In genomic region chr13:28476919-28477708, GRCh38 we compare ENCODE assay signal across 14 cellular contexts. TPM values are rescaled to one million over a fixed set of nuclear protein-coding genes. Genes with fewer than 3 reads are reported as not detected.
"Had no signal": no experiment of that assay in that cellular context is flagged by ENCODE, and none has a peak within 500 bp of the region (broad histone marks: within the 10 kb centered on the region; RNA-seq: fewer than 3 reads in every experiment).

No MANE protein-coding gene starts in this region.

- H3K4me1 Mint-ChIP-seq: activated T-helper 17 cell treated with anti-CD3 and anti-CD28 coated beads, Interleukin-2, amount 50 U/mL, for 72 hours; naive B cell; stimulated activated effector memory CD8-positive, alpha-beta T cell treated with anti-CD3 and anti-CD28 coated beads, Interleukin-12 subunit alpha, Interleukin-12 subunit beta, amount 100 ng/mL, for 72 hours had no signal

- H3K9me3 ChIP-seq: ascending aorta, sigmoid colon, thoracic aorta, vagina had no signal

- H3K27ac ChIP-seq: ascending aorta, parathyroid adenoma, sigmoid colon, thoracic aorta, vagina had no signal

- H3K36me3 ChIP-seq: ascending aorta, sigmoid colon, thoracic aorta, vagina had no signal

- H3K36me3 Mint-ChIP-seq: naive B cell; stimulated activated effector memory CD8-positive, alpha-beta T cell treated with anti-CD3 and anti-CD28 coated beads, Interleukin-12 subunit alpha, Interleukin-12 subunit beta, amount 100 ng/mL, for 72 hours had no signal

- H3K9me3 Mint-ChIP-seq: activated naive CD8-positive, alpha-beta T cell treated with anti-CD3 and anti-CD28 coated beads, Interleukin-2, amount 50 U/mL, for 24 hours; activated T-helper 17 cell treated with anti-CD3 and anti-CD28 coated beads, Interleukin-2, amount 50 U/mL, for 72 hours; naive B cell; stimulated activated effector memory CD8-positive, alpha-beta T cell treated with anti-CD3 and anti-CD28 coated beads, Interleukin-12 subunit alpha, Interleukin-12 subunit beta, amount 100 ng/mL, for 72 hours had no signal

- H3K4me1 ChIP-seq: parathyroid adenoma, vagina had no signal

- H3K4me3 ChIP-seq: ascending aorta, lung, sigmoid colon, thoracic aorta, vagina had no signal

- H3K9ac ChIP-seq: parathyroid adenoma had no signal

- H3K79me2 ChIP-seq: parathyroid adenoma had no signal

- H3K27ac Mint-ChIP-seq: activated naive CD8-positive, alpha-beta T cell treated with anti-CD3 and anti-CD28 coated beads, Interleukin-2, amount 50 U/mL, for 24 hours; activated T-helper 17 cell treated with anti-CD3 and anti-CD28 coated beads, Interleukin-2, amount 50 U/mL, for 72 hours; naive B cell; stimulated activated effector memory CD8-positive, alpha-beta T cell treated with anti-CD3 and anti-CD28 coated beads, Interleukin-12 subunit alpha, Interleukin-12 subunit beta, amount 100 ng/mL, for 72 hours had no signal

- H3K4me3 Mint-ChIP-seq: activated naive CD8-positive, alpha-beta T cell treated with anti-CD3 and anti-CD28 coated beads, Interleukin-2, amount 50 U/mL, for 24 hours; activated T-helper 17 cell treated with anti-CD3 and anti-CD28 coated beads, Interleukin-2, amount 50 U/mL, for 72 hours; naive B cell; stimulated activated effector memory CD8-positive, alpha-beta T cell treated with anti-CD3 and anti-CD28 coated beads, Interleukin-12 subunit alpha, Interleukin-12 subunit beta, amount 100 ng/mL, for 72 hours had no signal

- DNase-seq: activated naive CD4-positive, alpha-beta T cell treated with Interleukin-2 at 50 U/mL for 16 hours; activated naive CD8-positive, alpha-beta T cell treated with anti-CD3 and anti-CD28 coated beads, Interleukin-2, amount 50 U/mL, for 24 hours; left cardiac atrium; naive B cell; sigmoid colon; stimulated activated CD4-positive, alpha-beta T cell treated with anti-CD3 and anti-CD28 coated beads, Interleukin-12 subunit alpha, Interleukin-12 subunit beta, amount 100 ng/mL, for 4 hours had no signal

- ATAC-seq: activated naive CD8-positive, alpha-beta T cell treated with anti-CD3 and anti-CD28 coated beads, Interleukin-2, amount 50 U/mL, for 24 hours; stimulated activated effector memory CD8-positive, alpha-beta T cell treated with anti-CD3 and anti-CD28 coated beads, Interleukin-12 subunit alpha, Interleukin-12 subunit beta, amount 100 ng/mL, for 72 hours had no signal

- H3K27me3 ChIP-seq: ascending aorta, sigmoid colon, vagina had no signal

- H2AFZ ChIP-seq: parathyroid adenoma had no signal

- FAIRE-seq: bronchial epithelial cell had no signal

RNA-seq across cellular contexts. Expression of gene FLT1, which starts 17.8 kb away (rescaled TPM):
- total RNA-seq: bronchial epithelial cell had no signal
